In the genomic region with DNA sequence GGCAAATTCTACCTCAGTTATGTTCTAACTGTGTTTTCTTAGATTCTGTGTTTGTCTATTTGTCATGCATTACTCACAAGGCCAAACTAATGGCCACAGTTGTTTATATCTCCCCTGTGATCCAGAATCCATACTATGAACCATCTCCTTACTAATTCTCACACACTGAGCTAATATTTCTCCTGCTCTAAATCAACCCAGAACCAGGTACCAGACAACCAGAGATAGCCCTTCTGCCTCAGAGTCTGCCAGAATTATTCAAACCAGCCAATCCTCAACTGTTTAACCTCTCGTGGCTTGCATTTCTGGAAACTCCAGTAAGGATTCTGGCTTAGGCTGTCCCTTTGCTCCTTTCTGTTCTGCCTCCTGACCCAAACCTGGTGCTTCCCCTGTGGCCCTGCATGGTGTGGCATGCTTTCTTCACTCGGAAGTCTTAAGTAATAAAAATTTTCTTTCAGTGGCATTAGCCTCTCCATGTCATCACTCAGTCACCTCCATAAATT, we compare ENCODE assay signal across 2 cellular contexts.
TF ChIP-seq lines count a peak whose summit lies in the region.

No MANE protein-coding gene starts in this region.

TF ChIP-seq in HCT116, 20 proteins besides CTCF, POLR2A, EP300 and RAD21 (continued from another document):
- no peak for TF ChIP-seq FOSL1 (IDR thresholded peaks at IDR 0.05; ENCODE audit: low read depth)
- TF ChIP-seq SIN3A (IDR thresholded peaks at IDR 0.05; ENCODE audit: low read depth), result no peak

TF ChIP-seq in WTC11, 78 proteins besides CTCF, POLR2A, EP300 and RAD21 (continued from another document):
- TF ChIP-seq, protein P1, sequence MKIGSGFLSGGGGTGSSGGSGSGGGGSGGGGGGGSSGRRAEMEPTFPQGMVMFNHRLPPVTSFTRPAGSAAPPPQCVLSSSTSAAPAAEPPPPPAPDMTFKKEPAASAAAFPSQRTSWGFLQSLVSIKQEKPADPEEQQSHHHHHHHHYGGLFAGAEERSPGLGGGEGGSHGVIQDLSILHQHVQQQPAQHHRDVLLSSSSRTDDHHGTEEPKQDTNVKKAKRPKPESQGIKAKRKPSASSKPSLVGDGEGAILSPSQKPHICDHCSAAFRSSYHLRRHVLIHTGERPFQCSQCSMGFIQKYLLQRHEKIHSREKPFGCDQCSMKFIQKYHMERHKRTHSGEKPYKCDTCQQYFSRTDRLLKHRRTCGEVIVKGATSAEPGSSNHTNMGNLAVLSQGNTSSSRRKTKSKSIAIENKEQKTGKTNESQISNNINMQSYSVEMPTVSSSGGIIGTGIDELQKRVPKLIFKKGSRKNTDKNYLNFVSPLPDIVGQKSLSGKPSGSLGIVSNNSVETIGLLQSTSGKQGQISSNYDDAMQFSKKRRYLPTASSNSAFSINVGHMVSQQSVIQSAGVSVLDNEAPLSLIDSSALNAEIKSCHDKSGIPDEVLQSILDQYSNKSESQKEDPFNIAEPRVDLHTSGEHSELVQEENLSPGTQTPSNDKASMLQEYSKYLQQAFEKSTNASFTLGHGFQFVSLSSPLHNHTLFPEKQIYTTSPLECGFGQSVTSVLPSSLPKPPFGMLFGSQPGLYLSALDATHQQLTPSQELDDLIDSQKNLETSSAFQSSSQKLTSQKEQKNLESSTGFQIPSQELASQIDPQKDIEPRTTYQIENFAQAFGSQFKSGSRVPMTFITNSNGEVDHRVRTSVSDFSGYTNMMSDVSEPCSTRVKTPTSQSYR (CRISPR knock-in tag; IDR thresholded peaks at IDR 0.05), result no peak
- no peak for TF ChIP-seq TEAD4 (CRISPR knock-in tag; IDR thresholded peaks at IDR 0.05)
- TF ChIP-seq SMAD3 (CRISPR knock-in tag; IDR thresholded peaks at IDR 0.05; ENCODE audit: borderline replicate concordance), result no peak
- TF ChIP-seq ZBTB21 (CRISPR knock-in tag; IDR thresholded peaks at IDR 0.05; ENCODE audit: borderline replicate concordance), result no peak
- TF ChIP-seq IRF2 (CRISPR knock-in tag; IDR thresholded peaks at IDR 0.05; ENCODE audit: borderline replicate concordance, low read depth), result no peak
- no peak for TF ChIP-seq ZNF396 (CRISPR knock-in tag; IDR thresholded peaks at IDR 0.05; ENCODE audit: borderline replicate concordance)
